Comparison of ENCODE assay signal across 8 cellular contexts in the genomic region with DNA sequence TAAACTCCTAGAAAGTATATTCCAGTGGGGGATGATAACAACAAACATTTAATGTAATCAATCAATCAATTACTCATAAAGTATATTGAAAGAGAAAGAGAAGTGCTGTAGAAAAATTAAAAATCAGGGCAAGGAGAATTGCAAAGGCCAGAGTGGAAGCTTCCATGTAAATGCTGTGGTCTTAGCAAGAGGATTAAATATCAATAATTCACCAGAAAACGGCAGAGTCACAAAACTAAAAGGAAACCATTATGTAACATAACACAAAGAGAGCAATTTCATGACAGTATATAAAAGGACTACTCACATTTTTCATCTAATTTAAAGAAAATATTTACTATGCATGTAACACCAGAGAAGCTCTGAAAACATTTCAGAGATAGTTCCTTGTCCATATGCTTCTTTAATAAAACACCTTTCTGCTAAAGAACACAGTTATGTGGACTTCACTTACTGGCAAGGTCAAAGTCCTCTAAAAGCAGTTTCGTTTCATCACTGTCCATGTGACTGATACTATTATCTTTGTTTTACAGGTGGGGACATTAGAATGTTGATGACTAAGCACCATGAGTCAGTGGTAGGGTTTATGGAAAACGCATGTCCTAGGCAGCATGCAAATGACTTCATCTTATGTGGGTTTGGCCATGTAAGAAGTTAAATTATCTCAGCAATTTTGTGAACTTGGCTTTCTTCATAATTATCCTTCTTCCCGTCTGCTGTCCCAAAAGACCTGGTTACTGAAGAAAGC.
DNase-seq lines count a peak whose midpoint lies in the region; ATAC-seq, FAIRE-seq and TF ChIP-seq lines count a peak whose summit lies in the region.

No MANE protein-coding gene starts in this region.

- WGBS in prostate gland: 42% methylated on average over 4 of the region's 4 CpGs

- H3K9me3 ChIP-seq in RWPE2 (ENCODE audit: severe bottlenecking): no peaks in the 10 kb centered on the region
- H3K9me3 ChIP-seq in prostate gland: no peaks in the 10 kb centered on the region

- peaks cover 35% of the 10 kb centered on the region for H3K4me1 ChIP-seq in RWPE2 (ENCODE audit: insufficient read depth, poor library complexity, severe bottlenecking)
- no peaks in the 10 kb centered on the region for H3K4me1 ChIP-seq in prostate gland (replicated peaks)

- DNase-seq in GM18507 (ENCODE audit: extremely low spot score, insufficient read length, low read depth) (no peak), RWPE2 (ENCODE audit: low spot score) (no peak), iris pigment epithelial cell (ENCODE audit: low read depth) (peak; percentile 98), GM13977 (ENCODE audit: low spot score) (no peak), prostate gland (ENCODE audit: low spot score) (no peak), NAMALWA (ENCODE audit: low spot score) (no peak)
- DNase-seq in stimulated activated CD4-positive, alpha-beta T cell treated with anti-CD3 and anti-CD28 coated beads, Interleukin-4, amount 100 ng/mL, for 1 hour: no peak

- intact Hi-C loops in prostate gland (cut with DNase I): no loop called here

- peak; percentile 68 for FAIRE-seq in GM18507 (lab: Jason Lieb, UNC)

- H3K27me3 ChIP-seq in RWPE2 (ENCODE audit: insufficient read depth, poor library complexity, severe bottlenecking) (no peaks in the 10 kb centered on the region), prostate gland (replicated peaks; ENCODE audit: insufficient read depth) (no peaks in the 10 kb centered on the region)

- in situ Hi-C loops in GM13977 (cut with MboI; ENCODE audit: low pct_unique_long_range_greater_than_20kb, low sequenced_read_pairs, unreplicated experiment): no loop called here

- H3K27ac ChIP-seq in RWPE2 (ENCODE audit: poor library complexity, severe bottlenecking) (peak overlapping the region; percentile 78), prostate gland (no peak overlapping the region)

- H3K36me3 ChIP-seq in RWPE2 (ENCODE audit: low read depth) (no peaks in the 10 kb centered on the region), prostate gland (no peaks in the 10 kb centered on the region)

- TF ChIP-seq POLR2A in prostate gland (IDR thresholded peaks at IDR 0.05): no peak

- H3K4me3 ChIP-seq in RWPE2 (ENCODE audit: severe bottlenecking) (no peak overlapping the region), prostate gland (no peak overlapping the region)

- TF ChIP-seq CTCF in RWPE2 (IDR thresholded peaks at IDR 0.05; ENCODE audit: poor library complexity, severe bottlenecking): no peak
- TF ChIP-seq CTCF in GM13977 (IDR thresholded peaks at IDR 0.05; ENCODE audit: extremely low read depth, insufficient read depth, missing control alignments): no peak
- TF ChIP-seq CTCF in prostate gland (IDR thresholded peaks at IDR 0.05): no peak

- ATAC-seq in HG03045 (IDR thresholded peaks at IDR 0.05; ENCODE audit: unreplicated experiment): peak; percentile 76
- peak; percentile 86 for ATAC-seq in RWPE2 (ENCODE audit: low read depth)
